20 cellular contexts compared by ENCODE assay signal in the genomic region with DNA sequence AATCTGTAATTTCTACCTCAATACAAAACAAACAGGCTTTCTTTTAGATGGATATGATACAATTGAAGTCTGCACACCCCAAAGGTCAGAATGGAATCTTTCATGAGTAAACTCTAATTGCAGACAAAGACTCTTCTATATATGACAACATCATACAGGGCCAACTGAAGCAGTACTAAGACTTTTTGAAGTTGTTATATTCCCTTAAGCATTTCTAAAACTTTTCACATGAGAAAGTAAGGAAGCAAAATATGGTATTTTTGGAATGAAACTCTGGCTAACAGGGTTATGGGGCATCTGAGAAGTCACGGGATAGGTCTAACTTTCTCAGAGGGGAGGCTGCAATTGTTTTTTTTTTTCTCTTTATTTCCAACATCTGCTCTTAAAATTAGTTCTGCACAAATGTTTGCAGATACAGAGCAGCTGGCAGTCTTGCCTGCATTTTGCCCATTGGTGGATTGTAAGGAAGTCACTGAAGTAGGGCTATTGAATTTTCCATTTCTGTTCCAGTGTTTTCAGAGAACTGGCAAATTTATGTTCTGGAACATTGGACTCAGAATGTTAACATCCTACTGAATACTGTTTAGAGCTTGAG. TPM values are rescaled to one million over a fixed set of nuclear protein-coding genes. Genes with fewer than 3 reads are reported as not detected.
DNase-seq lines count a peak whose midpoint lies in the region; ATAC-seq, FAIRE-seq and TF ChIP-seq lines count a peak whose summit lies in the region.
"Had no signal": no experiment of that assay in that cellular context is flagged by ENCODE, and none has a peak within 500 bp of the region (broad histone marks: within the 10 kb centered on the region; RNA-seq: fewer than 3 reads in every experiment).

No MANE protein-coding gene starts in this region.

- H3K36me3 ChIP-seq in adipocyte (ENCODE audit: control insufficient read depth, insufficient read depth, low read length, severe bottlenecking), result no peaks in the 10 kb centered on the region
- no peaks in the 10 kb centered on the region for H3K36me3 ChIP-seq in MG63
- H3K36me3 ChIP-seq: right lobe of liver had no signal

- H3K9me3 ChIP-seq in adipocyte (ENCODE audit: control insufficient read depth, low read length), result no peaks in the 10 kb centered on the region
- no peaks in the 10 kb centered on the region for H3K9me3 ChIP-seq in MG63
- H3K9me3 ChIP-seq: right lobe of liver had no signal

- H3K27me3 ChIP-seq in adipocyte (replicated peaks; ENCODE audit: control insufficient read depth, insufficient read depth, low read length), result no peaks in the 10 kb centered on the region
- H3K27me3 ChIP-seq in MG63, result no peaks in the 10 kb centered on the region
- H3K27me3 ChIP-seq: right lobe of liver had no signal

- H3K4me3 ChIP-seq in adipocyte (ENCODE audit: low read length), result no peak overlapping the region
- H3K4me3 ChIP-seq in MG63, result no peak overlapping the region
- H3K4me3 ChIP-seq: right lobe of liver had no signal

- intact Hi-C loops in sciatic nerve (cut with DNase I), result no loop called here

- H3K4me1 ChIP-seq in adipocyte (ENCODE audit: control insufficient read depth, insufficient read depth, low read length), result no peaks in the 10 kb centered on the region

- no peak overlapping the region for H3K9ac ChIP-seq in adipocyte (ENCODE audit: low read length)

- no peak for TF ChIP-seq POLR2A in GM12892 (IDR thresholded peaks at IDR 0.05; ENCODE audit: low read depth, low read length)

- no peak for ATAC-seq in sciatic nerve
- ATAC-seq: right lobe of liver; stimulated activated naive CD8-positive, alpha-beta T cell treated with anti-CD3 and anti-CD28 coated beads, Interleukin-15, amount 100 ng/mL, for 72 hours; T-cell had no signal

- DNase-seq in GM12892 (ENCODE audit: insufficient read length) (no peak), adipocyte (ENCODE audit: low read depth) (peak; percentile 46), inferior parietal cortex (ENCODE audit: extremely low spot score) (peak; percentile 42), retina (peak; percentile 17), sciatic nerve (ENCODE audit: low spot score) (no peak), MG63 (no peak), anterior cingulate cortex (lab: John Stamatoyannopoulos, UW) (no peak), NCI-H446 (lab: John Stamatoyannopoulos, UW) (no peak)
- DNase-seq: activated CD4-positive, alpha-beta T cell treated with anti-CD3 and anti-CD28 coated beads, Interleukin-2, amount 10 ng/mL, durations not matched to agents 24 days and 14 days; amniotic stem cell; cerebellar nuclear complex; endodermal cell; NCI-H187; NCI-H446 treated with DMSO at 0.1 percent for 48 hours; occipital lobe; right lobe of liver; stimulated activated CD4-positive, alpha-beta T cell treated with anti-CD3 and anti-CD28 coated beads, Interleukin-2, amount 100 ng/mL, for 24 hours; stimulated activated naive CD8-positive, alpha-beta T cell treated with anti-CD3 and anti-CD28 coated beads, Interleukin-15, amount 100 ng/mL, for 72 hours; T-cell had no signal

- peak; percentile 24 for FAIRE-seq in GM12892 (lab: Jason Lieb, UNC)
- FAIRE-seq: HTR-8/SVneo had no signal

RNA-seq across cellular contexts. Expression of gene SSH2, which starts 59.1 kb away (rescaled TPM):
- polyA plus RNA-seq in GM12892 (2012; ENCODE audit: missing spikeins), result 26.7 TPM
- 45.1 TPM for total RNA-seq in sciatic nerve
- total RNA-seq in MG63 (2014; rRNA removed; shearing (Covaris generic); ENCODE audit: low replicate concordance), result 2.8 and 9.0 TPM in 2 replicates

Comparison
In these comparisons a context has a peak if more than half of its experiments do, and no peak if none do; other contexts are left out.
1. DNase-seq: peak in adipocyte (single experiment), inferior parietal cortex (single experiment) and retina (single experiment); none in GM12892 (single experiment), sciatic nerve (single experiment), MG63 (single experiment), anterior cingulate cortex (0 of 58) and NCI-H446 (0 of 2).